ENCODE assay signal across 1 cellular context in the genomic region with DNA sequence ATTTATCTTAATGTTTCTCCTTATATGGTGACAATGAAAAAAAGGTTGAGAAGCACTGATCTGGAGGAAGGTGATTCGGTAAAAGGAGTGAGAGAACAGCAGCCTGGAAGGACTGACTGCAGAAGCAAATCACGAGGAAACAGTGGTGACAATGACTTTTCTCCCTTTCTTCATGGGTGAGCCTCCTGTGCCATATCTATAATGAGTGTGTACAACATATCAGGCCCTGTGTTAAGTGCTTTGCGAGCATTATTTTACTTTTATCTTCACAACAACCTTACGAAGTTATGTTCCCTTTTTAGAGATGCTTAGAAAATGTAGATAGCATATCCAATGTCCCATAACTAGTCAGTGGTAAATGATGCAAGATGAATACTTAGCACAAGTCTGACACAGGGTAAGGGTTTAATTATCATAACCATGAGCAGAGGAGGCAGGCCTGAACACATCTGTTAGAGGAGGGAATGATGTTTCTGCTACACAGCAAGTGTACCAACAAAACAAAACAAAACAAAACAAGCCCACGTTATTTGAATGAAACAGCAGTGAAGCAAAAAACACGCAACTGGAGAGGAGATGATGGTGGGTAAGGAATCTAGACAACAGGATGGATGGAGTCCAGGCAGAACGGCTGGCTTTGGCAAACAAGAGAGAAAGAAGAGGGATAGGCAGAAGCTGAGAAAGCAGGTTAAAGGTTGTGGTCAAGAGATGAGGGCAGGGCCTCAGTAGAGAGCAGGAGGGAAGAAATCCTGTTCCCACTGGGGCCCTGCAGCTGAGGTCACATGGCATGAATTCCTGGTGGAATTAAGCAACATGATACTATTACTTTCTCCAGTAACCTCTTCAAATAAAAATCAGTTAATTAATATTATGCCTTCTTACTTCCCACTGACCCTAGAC.
TF ChIP-seq lines count a peak whose summit lies in the region.

No MANE protein-coding gene starts in this region.

TF ChIP-seq in GM23338, 12 proteins besides CTCF, POLR2A, EP300 and RAD21 (continued from another document):
- TF ChIP-seq, protein P1, sequence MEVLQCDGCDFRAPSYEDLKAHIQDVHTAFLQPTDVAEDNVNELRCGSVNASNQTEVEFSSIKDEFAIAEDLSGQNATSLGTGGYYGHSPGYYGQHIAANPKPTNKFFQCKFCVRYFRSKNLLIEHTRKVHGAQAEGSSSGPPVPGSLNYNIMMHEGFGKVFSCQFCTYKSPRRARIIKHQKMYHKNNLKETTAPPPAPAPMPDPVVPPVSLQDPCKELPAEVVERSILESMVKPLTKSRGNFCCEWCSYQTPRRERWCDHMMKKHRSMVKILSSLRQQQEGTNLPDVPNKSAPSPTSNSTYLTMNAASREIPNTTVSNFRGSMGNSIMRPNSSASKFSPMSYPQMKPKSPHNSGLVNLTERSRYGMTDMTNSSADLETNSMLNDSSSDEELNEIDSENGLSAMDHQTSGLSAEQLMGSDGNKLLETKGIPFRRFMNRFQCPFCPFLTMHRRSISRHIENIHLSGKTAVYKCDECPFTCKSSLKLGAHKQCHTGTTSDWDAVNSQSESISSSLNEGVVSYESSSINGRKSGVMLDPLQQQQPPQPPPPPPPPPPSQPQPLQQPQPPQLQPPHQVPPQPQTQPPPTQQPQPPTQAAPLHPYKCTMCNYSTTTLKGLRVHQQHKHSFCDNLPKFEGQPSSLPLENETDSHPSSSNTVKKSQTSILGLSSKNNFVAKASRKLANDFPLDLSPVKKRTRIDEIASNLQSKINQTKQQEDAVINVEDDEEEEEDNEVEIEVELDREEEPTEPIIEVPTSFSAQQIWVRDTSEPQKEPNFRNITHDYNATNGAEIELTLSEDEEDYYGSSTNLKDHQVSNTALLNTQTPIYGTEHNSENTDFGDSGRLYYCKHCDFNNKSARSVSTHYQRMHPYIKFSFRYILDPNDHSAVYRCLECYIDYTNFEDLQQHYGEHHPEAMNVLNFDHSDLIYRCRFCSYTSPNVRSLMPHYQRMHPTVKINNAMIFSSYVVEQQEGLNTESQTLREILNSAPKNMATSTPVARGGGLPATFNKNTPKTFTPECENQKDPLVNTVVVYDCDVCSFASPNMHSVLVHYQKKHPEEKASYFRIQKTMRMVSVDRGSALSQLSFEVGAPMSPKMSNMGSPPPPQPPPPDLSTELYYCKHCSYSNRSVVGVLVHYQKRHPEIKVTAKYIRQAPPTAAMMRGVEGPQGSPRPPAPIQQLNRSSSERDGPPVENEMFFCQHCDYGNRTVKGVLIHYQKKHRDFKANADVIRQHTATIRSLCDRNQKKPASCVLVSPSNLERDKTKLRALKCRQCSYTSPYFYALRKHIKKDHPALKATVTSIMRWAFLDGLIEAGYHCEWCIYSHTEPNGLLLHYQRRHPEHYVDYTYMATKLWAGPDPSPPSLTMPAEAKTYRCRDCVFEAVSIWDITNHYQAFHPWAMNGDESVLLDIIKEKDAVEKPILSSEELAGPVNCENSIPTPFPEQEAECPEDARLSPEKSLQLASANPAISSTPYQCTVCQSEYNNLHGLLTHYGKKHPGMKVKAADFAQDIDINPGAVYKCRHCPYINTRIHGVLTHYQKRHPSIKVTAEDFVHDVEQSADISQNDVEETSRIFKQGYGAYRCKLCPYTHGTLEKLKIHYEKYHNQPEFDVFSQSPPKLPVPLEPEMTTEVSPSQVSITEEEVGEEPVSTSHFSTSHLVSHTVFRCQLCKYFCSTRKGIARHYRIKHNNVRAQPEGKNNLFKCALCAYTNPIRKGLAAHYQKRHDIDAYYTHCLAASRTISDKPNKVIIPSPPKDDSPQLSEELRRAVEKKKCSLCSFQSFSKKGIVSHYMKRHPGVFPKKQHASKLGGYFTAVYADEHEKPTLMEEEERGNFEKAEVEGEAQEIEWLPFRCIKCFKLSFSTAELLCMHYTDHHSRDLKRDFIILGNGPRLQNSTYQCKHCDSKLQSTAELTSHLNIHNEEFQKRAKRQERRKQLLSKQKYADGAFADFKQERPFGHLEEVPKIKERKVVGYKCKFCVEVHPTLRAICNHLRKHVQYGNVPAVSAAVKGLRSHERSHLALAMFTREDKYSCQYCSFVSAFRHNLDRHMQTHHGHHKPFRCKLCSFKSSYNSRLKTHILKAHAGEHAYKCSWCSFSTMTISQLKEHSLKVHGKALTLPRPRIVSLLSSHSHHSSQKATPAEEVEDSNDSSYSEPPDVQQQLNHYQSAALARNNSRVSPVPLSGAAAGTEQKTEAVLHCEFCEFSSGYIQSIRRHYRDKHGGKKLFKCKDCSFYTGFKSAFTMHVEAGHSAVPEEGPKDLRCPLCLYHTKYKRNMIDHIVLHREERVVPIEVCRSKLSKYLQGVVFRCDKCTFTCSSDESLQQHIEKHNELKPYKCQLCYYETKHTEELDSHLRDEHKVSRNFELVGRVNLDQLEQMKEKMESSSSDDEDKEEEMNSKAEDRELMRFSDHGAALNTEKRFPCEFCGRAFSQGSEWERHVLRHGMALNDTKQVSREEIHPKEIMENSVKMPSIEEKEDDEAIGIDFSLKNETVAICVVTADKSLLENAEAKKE (CRISPR knock-in tag; IDR thresholded peaks at IDR 0.05) = no peak
- TF ChIP-seq STAT1 (IDR thresholded peaks at IDR 0.05; ENCODE audit: unreplicated experiment) (no peak), CREB1 (CRISPR knock-in tag; IDR thresholded peaks at IDR 0.05; ENCODE audit: low read depth) (no peak), JUNB (IDR thresholded peaks at IDR 0.05; ENCODE audit: unreplicated experiment) (no peak), POLR2AphosphoS5 (IDR thresholded peaks at IDR 0.05; ENCODE audit: low read depth) (no peak), ZNF331 (CRISPR knock-in tag; IDR thresholded peaks at IDR 0.05; ENCODE audit: low read depth) (no peak), EZH2phosphoT487 (IDR thresholded peaks at IDR 0.05; ENCODE audit: unreplicated experiment) (no peak), NANOG (IDR thresholded peaks at IDR 0.05; ENCODE audit: borderline replicate concordance) (no peak), ZNF114 (CRISPR knock-in tag; IDR thresholded peaks at IDR 0.05) (no peak)
- TF ChIP-seq, protein P2, sequence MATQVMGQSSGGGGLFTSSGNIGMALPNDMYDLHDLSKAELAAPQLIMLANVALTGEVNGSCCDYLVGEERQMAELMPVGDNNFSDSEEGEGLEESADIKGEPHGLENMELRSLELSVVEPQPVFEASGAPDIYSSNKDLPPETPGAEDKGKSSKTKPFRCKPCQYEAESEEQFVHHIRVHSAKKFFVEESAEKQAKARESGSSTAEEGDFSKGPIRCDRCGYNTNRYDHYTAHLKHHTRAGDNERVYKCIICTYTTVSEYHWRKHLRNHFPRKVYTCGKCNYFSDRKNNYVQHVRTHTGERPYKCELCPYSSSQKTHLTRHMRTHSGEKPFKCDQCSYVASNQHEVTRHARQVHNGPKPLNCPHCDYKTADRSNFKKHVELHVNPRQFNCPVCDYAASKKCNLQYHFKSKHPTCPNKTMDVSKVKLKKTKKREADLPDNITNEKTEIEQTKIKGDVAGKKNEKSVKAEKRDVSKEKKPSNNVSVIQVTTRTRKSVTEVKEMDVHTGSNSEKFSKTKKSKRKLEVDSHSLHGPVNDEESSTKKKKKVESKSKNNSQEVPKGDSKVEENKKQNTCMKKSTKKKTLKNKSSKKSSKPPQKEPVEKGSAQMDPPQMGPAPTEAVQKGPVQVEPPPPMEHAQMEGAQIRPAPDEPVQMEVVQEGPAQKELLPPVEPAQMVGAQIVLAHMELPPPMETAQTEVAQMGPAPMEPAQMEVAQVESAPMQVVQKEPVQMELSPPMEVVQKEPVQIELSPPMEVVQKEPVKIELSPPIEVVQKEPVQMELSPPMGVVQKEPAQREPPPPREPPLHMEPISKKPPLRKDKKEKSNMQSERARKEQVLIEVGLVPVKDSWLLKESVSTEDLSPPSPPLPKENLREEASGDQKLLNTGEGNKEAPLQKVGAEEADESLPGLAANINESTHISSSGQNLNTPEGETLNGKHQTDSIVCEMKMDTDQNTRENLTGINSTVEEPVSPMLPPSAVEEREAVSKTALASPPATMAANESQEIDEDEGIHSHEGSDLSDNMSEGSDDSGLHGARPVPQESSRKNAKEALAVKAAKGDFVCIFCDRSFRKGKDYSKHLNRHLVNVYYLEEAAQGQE (IDR thresholded peaks at IDR 0.05; ENCODE audit: unreplicated experiment) = no peak
- TF ChIP-seq, protein P3, sequence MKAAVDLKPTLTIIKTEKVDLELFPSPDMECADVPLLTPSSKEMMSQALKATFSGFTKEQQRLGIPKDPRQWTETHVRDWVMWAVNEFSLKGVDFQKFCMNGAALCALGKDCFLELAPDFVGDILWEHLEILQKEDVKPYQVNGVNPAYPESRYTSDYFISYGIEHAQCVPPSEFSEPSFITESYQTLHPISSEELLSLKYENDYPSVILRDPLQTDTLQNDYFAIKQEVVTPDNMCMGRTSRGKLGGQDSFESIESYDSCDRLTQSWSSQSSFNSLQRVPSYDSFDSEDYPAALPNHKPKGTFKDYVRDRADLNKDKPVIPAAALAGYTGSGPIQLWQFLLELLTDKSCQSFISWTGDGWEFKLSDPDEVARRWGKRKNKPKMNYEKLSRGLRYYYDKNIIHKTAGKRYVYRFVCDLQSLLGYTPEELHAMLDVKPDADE (IDR thresholded peaks at IDR 0.05) = no peak
